ENCODE assay signal across 13 cellular contexts in genomic region chr15:32887090-32887489, GRCh38.
DNase-seq lines count a peak whose midpoint lies in the region; ATAC-seq and TF ChIP-seq lines count a peak whose summit lies in the region.
"Had no signal": no experiment of that assay in that cellular context is flagged by ENCODE, and none has a peak within 500 bp of the region (broad histone marks: within the 10 kb centered on the region; RNA-seq: fewer than 3 reads in every experiment).

No MANE protein-coding gene starts in this region.

- no peak for TF ChIP-seq POLR2A in sigmoid colon (IDR thresholded peaks at IDR 0.05)
- TF ChIP-seq POLR2A in vagina (IDR thresholded peaks at IDR 0.05) = no peak

- H3K36me3 ChIP-seq in ascending aorta (no peaks in the 10 kb centered on the region), sigmoid colon (no peaks in the 10 kb centered on the region), vagina (no peaks in the 10 kb centered on the region)

- TF ChIP-seq CTCF in ascending aorta (IDR thresholded peaks at IDR 0.05) (no peak), sigmoid colon (IDR thresholded peaks at IDR 0.05) (no peak), vagina (IDR thresholded peaks at IDR 0.05) (no peak)

- no peak overlapping the region for H3K4me3 ChIP-seq in ascending aorta
- H3K4me3 ChIP-seq in sigmoid colon = no peak overlapping the region
- H3K4me3 ChIP-seq in vagina = no peak overlapping the region
- H3K4me3 ChIP-seq: BLaER1 treated with 17β-estradiol and CSF1 and Interleukin-3, amounts not matched to agents 10 nM and 100 nM had no signal

- H3K9me3 ChIP-seq in ascending aorta = peaks cover 0 to 3% of the 10 kb centered on the region in 2 donors
- H3K9me3 ChIP-seq in sigmoid colon = peaks cover 0 to 4% (median 0%) of the 10 kb centered on the region in 4 donors
- no peaks in the 10 kb centered on the region for H3K9me3 ChIP-seq in vagina

- H3K4me1 ChIP-seq in ascending aorta (peaks cover 0 to 4% of the 10 kb centered on the region in 2 donors), sigmoid colon (peaks cover 0 to 73% (median 55%) of the 10 kb centered on the region in 4 donors), vagina (peaks cover 21% of the 10 kb centered on the region)
- H3K4me1 ChIP-seq: BLaER1 treated with 17β-estradiol and CSF1 and Interleukin-3, amounts not matched to agents 10 nM and 100 nM had no signal

- intact Hi-C loops in ascending aorta (cut with DNase I) (no loop called here), sigmoid colon (cut with DNase I) (no loop called here), vagina (cut with DNase I) (no loop called here)

- ATAC-seq in HG03520 (IDR thresholded peaks at IDR 0.05; ENCODE audit: unreplicated experiment) = no peak

- WGBS in sigmoid colon, 2 donors = 78 to 89% methylated on average over 4 of the region's 4 CpGs

- peak overlapping the region; percentile 47 to 71 for H3K27ac ChIP-seq in ascending aorta
- peak overlapping the region in 3 of 4 donors; percentile 46 to 80 (median 67) for H3K27ac ChIP-seq in sigmoid colon
- H3K27ac ChIP-seq in vagina = peak overlapping the region; percentile 65
- H3K27ac ChIP-seq: BLaER1 treated with 17β-estradiol and CSF1 and Interleukin-3, amounts not matched to agents 10 nM and 100 nM had no signal

- TF ChIP-seq EP300 in sigmoid colon (IDR thresholded peaks at IDR 0.05) = peak in 1 of 4 donors; percentile 59

- DNase-seq in ascending aorta (ENCODE audit: low spot score in 2 of 2) (no peak), inferior parietal cortex (ENCODE audit: extremely low spot score) (peak; percentile 16), sigmoid colon (no peak), vagina (ENCODE audit: extremely low spot score in 2 of 2) (no peak), GM19240 (ENCODE audit: insufficient read length, low spot score) (no peak), Ammon's horn (ENCODE audit: low spot score) (no peak)
- DNase-seq: NCI-H187, NCI-H2171, NCI-H446, NCI-H69, SHP77 had no signal

- H3K27me3 ChIP-seq in ascending aorta = no peaks in the 10 kb centered on the region
- no peaks in the 10 kb centered on the region for H3K27me3 ChIP-seq in sigmoid colon
- no peaks in the 10 kb centered on the region for H3K27me3 ChIP-seq in vagina
- H3K27me3 ChIP-seq: BLaER1 treated with 17β-estradiol and CSF1 and Interleukin-3, amounts not matched to agents 10 nM and 100 nM had no signal
